ENCODE assay signal across 17 cellular contexts in the genomic region with DNA sequence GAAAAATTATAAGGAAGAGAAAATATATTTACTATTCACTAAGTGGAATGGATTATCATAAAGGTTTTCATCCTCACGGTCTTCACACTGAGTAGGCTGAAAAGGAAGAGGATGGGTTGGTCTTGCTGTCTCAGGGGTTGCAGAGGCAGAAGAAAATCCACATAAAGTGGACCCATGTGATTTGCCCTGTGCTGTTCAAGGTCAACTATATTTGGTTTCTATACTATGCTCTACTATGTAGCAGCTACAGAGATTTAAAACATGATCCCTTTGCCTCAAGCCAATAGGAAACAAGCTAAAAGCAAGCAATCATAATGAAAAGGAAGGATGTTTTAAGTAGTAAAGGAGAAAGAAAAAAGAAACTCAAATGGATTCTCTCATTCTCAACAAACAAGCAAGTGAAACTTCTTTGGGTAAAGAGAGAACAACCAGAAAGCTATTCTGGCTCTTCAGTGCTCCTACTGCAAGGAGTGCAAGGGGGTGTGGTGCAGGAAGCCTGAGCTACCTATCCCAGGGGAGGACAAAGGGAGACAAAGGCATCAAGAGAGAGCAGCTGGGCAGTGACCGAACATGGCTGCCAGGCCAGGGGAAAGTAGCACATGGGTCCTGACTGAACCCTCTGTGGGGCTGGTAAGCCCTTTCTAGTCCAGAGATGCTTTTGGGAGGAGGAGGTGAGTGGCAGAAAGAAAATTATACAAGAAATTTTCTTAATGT. TPM values are rescaled to one million over a fixed set of nuclear protein-coding genes. Genes with fewer than 3 reads are reported as not detected.
DNase-seq lines count a peak whose midpoint lies in the region; ATAC-seq and TF ChIP-seq lines count a peak whose summit lies in the region.
"Had no signal": no experiment of that assay in that cellular context is flagged by ENCODE, and none has a peak within 500 bp of the region (broad histone marks: within the 10 kb centered on the region; RNA-seq: fewer than 3 reads in every experiment).

No MANE protein-coding gene starts in this region.

- H3F3A ChIP-seq in neural progenitor cell (ENCODE audit: low read depth): no peaks in the 10 kb centered on the region

- peaks cover 10% of the 10 kb centered on the region for H3K36me3 Mint-ChIP-seq in activated CD4-positive, alpha-beta T cell treated with anti-CD3 and anti-CD28 coated beads for 36 hours (ENCODE audit: low read depth)
- H3K36me3 Mint-ChIP-seq in activated T-helper 2 cell treated with anti-CD3 and anti-CD28 coated beads, Interferon-gamma antibody, Interleukin-2, Interleukin-4, amounts not matched to agents 10 μg/mL and 5 μg/mL and 100 μg/mL, durations not matched to agents 14 hours and 24 hours and 36 hours (ENCODE audit: low read depth): peaks cover 7% of the 10 kb centered on the region
- H3K36me3 Mint-ChIP-seq in neural progenitor cell: peaks cover 6% of the 10 kb centered on the region

- no peaks in the 10 kb centered on the region for H3K9me3 ChIP-seq in neural progenitor cell (ENCODE audit: low read depth)
- H3K9me3 ChIP-seq: gastrocnemius medialis, SJSA1, upper lobe of right lung had no signal

- H3K36me3 ChIP-seq in H7 (replicated peaks; ENCODE audit: control insufficient read depth, insufficient read depth, low read length) (no peaks in the 10 kb centered on the region), neural progenitor cell (no peaks in the 10 kb centered on the region)
- H3K36me3 ChIP-seq: gastrocnemius medialis, SJSA1, upper lobe of right lung had no signal

- no peak for TF ChIP-seq CTCF in neural progenitor cell (IDR thresholded peaks at IDR 0.05)

- no peaks in the 10 kb centered on the region for H4K20me1 ChIP-seq in neural progenitor cell (ENCODE audit: low read depth)

- no peaks in the 10 kb centered on the region for H3K9me3 Mint-ChIP-seq in activated CD4-positive, alpha-beta T cell treated with anti-CD3 and anti-CD28 coated beads for 36 hours (ENCODE audit: low read depth)
- H3K9me3 Mint-ChIP-seq in activated T-helper 2 cell treated with anti-CD3 and anti-CD28 coated beads, Interferon-gamma antibody, Interleukin-2, Interleukin-4, amounts not matched to agents 10 μg/mL and 5 μg/mL and 100 μg/mL, durations not matched to agents 14 hours and 24 hours and 36 hours: no peaks in the 10 kb centered on the region
- H3K9me3 Mint-ChIP-seq in neural progenitor cell: no peaks in the 10 kb centered on the region
- H3K9me3 Mint-ChIP-seq: activated naive CD8-positive, alpha-beta T cell treated with anti-CD3 and anti-CD28 coated beads for 36 hours; stimulated activated naive CD8-positive, alpha-beta T cell treated with anti-CD3 and anti-CD28 coated beads, Interleukin-15, Interleukin-2, amounts not matched to agents 100 ng/mL and 50 ng/mL, for 24 hours had no signal

- intact Hi-C loops in activated CD4-positive, alpha-beta T cell treated with anti-CD3 and anti-CD28 coated beads for 36 hours (cut with DNase I, micrococcal nuclease): no loop called here
- intact Hi-C loops in activated T-helper 2 cell treated with anti-CD3 and anti-CD28 coated beads, Interferon-gamma antibody, Interleukin-2, Interleukin-4, amounts not matched to agents 10 μg/mL and 5 μg/mL and 100 μg/mL, durations not matched to agents 14 hours and 24 hours and 36 hours (cut with micrococcal nuclease): no loop called here

- no peaks in the 10 kb centered on the region for H3K27me3 Mint-ChIP-seq in activated CD4-positive, alpha-beta T cell treated with anti-CD3 and anti-CD28 coated beads for 36 hours
- H3K27me3 Mint-ChIP-seq in activated T-helper 2 cell treated with anti-CD3 and anti-CD28 coated beads, Interferon-gamma antibody, Interleukin-2, Interleukin-4, amounts not matched to agents 10 μg/mL and 5 μg/mL and 100 μg/mL, durations not matched to agents 14 hours and 24 hours and 36 hours (ENCODE audit: low read depth): no peaks in the 10 kb centered on the region
- no peaks in the 10 kb centered on the region for H3K27me3 Mint-ChIP-seq in neural progenitor cell (ENCODE audit: insufficient read depth, low read depth)
- H3K27me3 Mint-ChIP-seq: activated naive CD8-positive, alpha-beta T cell treated with anti-CD3 and anti-CD28 coated beads for 36 hours; stimulated activated naive CD8-positive, alpha-beta T cell treated with anti-CD3 and anti-CD28 coated beads, Interleukin-15, Interleukin-2, amounts not matched to agents 100 ng/mL and 50 ng/mL, for 24 hours had no signal

- no peak overlapping the region for H3K4me2 ChIP-seq in neural progenitor cell

- H3K4me1 Mint-ChIP-seq in activated CD4-positive, alpha-beta T cell treated with anti-CD3 and anti-CD28 coated beads for 36 hours: peaks cover 29% of the 10 kb centered on the region
- peaks cover 6% of the 10 kb centered on the region for H3K4me1 Mint-ChIP-seq in activated T-helper 2 cell treated with anti-CD3 and anti-CD28 coated beads, Interferon-gamma antibody, Interleukin-2, Interleukin-4, amounts not matched to agents 10 μg/mL and 5 μg/mL and 100 μg/mL, durations not matched to agents 14 hours and 24 hours and 36 hours (ENCODE audit: low read depth)
- H3K4me1 Mint-ChIP-seq in neural progenitor cell: peaks cover 13% of the 10 kb centered on the region

- H3K27me3 ChIP-seq in H7 (ENCODE audit: control insufficient read depth, insufficient read depth, low read length) (no peaks in the 10 kb centered on the region), neural progenitor cell (no peaks in the 10 kb centered on the region)
- H3K27me3 ChIP-seq: gastrocnemius medialis, SJSA1, upper lobe of right lung had no signal

- H3K4me3 ChIP-seq in H7 (ENCODE audit: insufficient read depth, low read depth, low read length) (no peak overlapping the region), neural progenitor cell (no peak overlapping the region)
- H3K4me3 ChIP-seq: gastrocnemius medialis, SJSA1, upper lobe of right lung had no signal

- POLR2A ChIA-PET in activated CD4-positive, alpha-beta T cell treated with anti-CD3 and anti-CD28 coated beads for 36 hours (lab: Charles Lee): no interaction called here

- H3K27ac ChIP-seq in neural progenitor cell: no peak overlapping the region
- H3K27ac ChIP-seq: gastrocnemius medialis, SJSA1, upper lobe of right lung had no signal

- DNase-seq in activated CD4-positive, alpha-beta T cell treated with anti-CD3 and anti-CD28 coated beads for 36 hours: no peak
- DNase-seq in activated CD4-positive, alpha-beta T cell treated with anti-CD3 and anti-CD28 coated beads, Interleukin-2, amount 50 U/mL, for 48 hours: no peak
- DNase-seq in H7 (peak; percentile 46), neural progenitor cell (ENCODE audit: low spot score) (peak; percentile 37), ureter (ENCODE audit: low spot score) (no peak)
- DNase-seq in activated T-helper 2 cell treated with anti-CD3 and anti-CD28 coated beads, Interferon-gamma antibody, Interleukin-2, Interleukin-4, amounts not matched to agents 10 μg/mL and 5 μg/mL and 100 μg/mL, durations not matched to agents 14 hours and 24 hours and 36 hours (ENCODE audit: low spot score): no peak
- no peak for DNase-seq in stimulated activated CD8-positive, alpha-beta memory T cell treated with anti-CD3 and anti-CD28 coated beads, Interleukin-4, amount 100 ng/mL, for 48 hours
- DNase-seq: activated CD4-positive, alpha-beta T cell treated with anti-CD3 and anti-CD28 coated beads for 48 hours; activated naive CD8-positive, alpha-beta T cell treated with anti-CD3 and anti-CD28 coated beads for 36 hours; gastrocnemius medialis; GDM1; KG1; NCI-H446 treated with DMSO at 0.1 percent for 48 hours; upper lobe of right lung had no signal

- peak overlapping the region; percentile 16 for H3K27ac Mint-ChIP-seq in activated CD4-positive, alpha-beta T cell treated with anti-CD3 and anti-CD28 coated beads for 36 hours
- H3K27ac Mint-ChIP-seq in activated T-helper 2 cell treated with anti-CD3 and anti-CD28 coated beads, Interferon-gamma antibody, Interleukin-2, Interleukin-4, amounts not matched to agents 10 μg/mL and 5 μg/mL and 100 μg/mL, durations not matched to agents 14 hours and 24 hours and 36 hours: peak overlapping the region; percentile 3
- H3K27ac Mint-ChIP-seq in neural progenitor cell: no peak overlapping the region
- H3K27ac Mint-ChIP-seq: activated naive CD8-positive, alpha-beta T cell treated with anti-CD3 and anti-CD28 coated beads for 36 hours; stimulated activated naive CD8-positive, alpha-beta T cell treated with anti-CD3 and anti-CD28 coated beads, Interleukin-15, Interleukin-2, amounts not matched to agents 100 ng/mL and 50 ng/mL, for 24 hours had no signal

- no peak overlapping the region for H2AFZ ChIP-seq in neural progenitor cell (replicated peaks)

- H3K4me1 ChIP-seq in neural progenitor cell: peaks cover 12% of the 10 kb centered on the region
- H3K4me1 ChIP-seq: SJSA1, upper lobe of right lung had no signal

- ATAC-seq in activated CD4-positive, alpha-beta T cell treated with anti-CD3 and anti-CD28 coated beads for 36 hours: peak; percentile 39
- ATAC-seq in HG03571 (IDR thresholded peaks at IDR 0.05; ENCODE audit: unreplicated experiment): no peak
- ATAC-seq: gastrocnemius medialis, upper lobe of right lung had no signal

- no peak overlapping the region for H3K4me3 Mint-ChIP-seq in activated CD4-positive, alpha-beta T cell treated with anti-CD3 and anti-CD28 coated beads for 36 hours
- no peak overlapping the region for H3K4me3 Mint-ChIP-seq in activated T-helper 2 cell treated with anti-CD3 and anti-CD28 coated beads, Interferon-gamma antibody, Interleukin-2, Interleukin-4, amounts not matched to agents 10 μg/mL and 5 μg/mL and 100 μg/mL, durations not matched to agents 14 hours and 24 hours and 36 hours (ENCODE audit: low read depth)
- H3K4me3 Mint-ChIP-seq in neural progenitor cell: no peak overlapping the region
- H3K4me3 Mint-ChIP-seq: activated naive CD8-positive, alpha-beta T cell treated with anti-CD3 and anti-CD28 coated beads for 36 hours; stimulated activated naive CD8-positive, alpha-beta T cell treated with anti-CD3 and anti-CD28 coated beads, Interleukin-15, Interleukin-2, amounts not matched to agents 100 ng/mL and 50 ng/mL, for 24 hours had no signal

- peaks cover 4% of the 10 kb centered on the region for H3K79me2 ChIP-seq in neural progenitor cell (ENCODE audit: low read depth)

- H3K9ac ChIP-seq in neural progenitor cell: no peak overlapping the region

- CTCF ChIA-PET in activated CD4-positive, alpha-beta T cell treated with anti-CD3 and anti-CD28 coated beads for 36 hours (lab: Charles Lee): interaction anchor here (0.5 to 0.9 kb wide), 3 partner anchors 99 to 144 kb away, joined by 3 to 4 read pairs (median 3); no protein-coding TSS in a partner anchor

RNA-seq across cellular contexts. Expression of a gene that starts 35.9 kb away (rescaled TPM):
- total RNA-seq in activated CD4-positive, alpha-beta T cell treated with anti-CD3 and anti-CD28 coated beads for 36 hours: 10 to 100 TPM; 14.5 to 20.3 TPM
- total RNA-seq in H7 (2014; rRNA removed; shearing (Covaris generic)): 12.9 and 22.2 TPM in 2 replicates
- 23.4 and 24.3 TPM in 2 replicates for total RNA-seq in activated T-helper 2 cell treated with anti-CD3 and anti-CD28 coated beads, Interferon-gamma antibody, Interleukin-2, Interleukin-4, amounts not matched to agents 10 μg/mL and 5 μg/mL and 100 μg/mL, durations not matched to agents 14 hours and 24 hours and 36 hours
- total RNA-seq in neural progenitor cell (ENCODE audit: low replicate concordance): 18.5 and 22.7 TPM in 2 replicates
- total RNA-seq in ureter: 15.1 TPM

Comparison
In these comparisons a context has a peak if more than half of its experiments do, and no peak if none do; other contexts are left out.
1. DNase-seq: peak in H7 (single experiment) and neural progenitor cell (single experiment); none in activated CD4-positive, alpha-beta T cell treated with anti-CD3 and anti-CD28 coated beads for 36 hours (single experiment), activated CD4-positive, alpha-beta T cell treated with anti-CD3 and anti-CD28 coated beads, Interleukin-2, amount 50 U/mL, for 48 hours (0 of 2), activated T-helper 2 cell treated with anti-CD3 and anti-CD28 coated beads, Interferon-gamma antibody, Interleukin-2, Interleukin-4, amounts not matched to agents 10 μg/mL and 5 μg/mL and 100 μg/mL, durations not matched to agents 14 hours and 24 hours and 36 hours (single experiment), ureter (single experiment) and stimulated activated CD8-positive, alpha-beta memory T cell treated with anti-CD3 and anti-CD28 coated beads, Interleukin-4, amount 100 ng/mL, for 48 hours (single experiment).